Comparison of ENCODE assay signal across 12 cellular contexts in the genomic region with DNA sequence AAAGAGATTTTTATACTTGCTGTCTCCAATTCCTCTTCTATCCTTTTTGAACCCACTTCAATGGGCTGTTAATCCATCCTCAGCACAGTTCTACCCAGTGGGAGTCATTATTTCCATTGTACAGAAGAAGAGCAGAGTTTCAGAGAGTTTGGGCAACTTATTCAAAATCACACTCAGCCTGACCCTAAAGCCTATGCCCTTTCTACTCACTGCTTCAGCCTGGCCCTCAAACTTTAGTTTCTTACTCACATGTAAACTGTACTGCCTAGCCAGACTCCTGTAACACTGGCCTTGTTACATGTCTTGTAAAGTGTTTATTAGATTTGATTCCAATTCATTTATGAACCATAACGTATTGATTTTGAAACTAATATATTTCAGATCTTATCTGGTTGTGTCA. TPM values are rescaled to one million over a fixed set of nuclear protein-coding genes. Genes with fewer than 3 reads are reported as not detected.
DNase-seq lines count a peak whose midpoint lies in the region; ATAC-seq, FAIRE-seq and TF ChIP-seq lines count a peak whose summit lies in the region.
"Had no signal": no experiment of that assay in that cellular context is flagged by ENCODE, and none has a peak within 500 bp of the region (broad histone marks: within the 10 kb centered on the region; RNA-seq: fewer than 3 reads in every experiment).

No MANE protein-coding gene starts in this region.

- H3K9me3 Mint-ChIP-seq in T-cell, result no peaks in the 10 kb centered on the region
- H3K9me3 Mint-ChIP-seq in naive thymus-derived CD4-positive, alpha-beta T cell, result peaks cover 0 to 1% (median 0%) of the 10 kb centered on the region in 11 donors

- intact Hi-C loops in naive thymus-derived CD4-positive, alpha-beta T cell (cut with micrococcal nuclease), result loop anchor here (2.0 kb wide), 2 partner anchors 14 to 16 kb away; no protein-coding TSS in a partner anchor
- intact Hi-C loops in mammary epithelial cell (cut with micrococcal nuclease), result no loop called here

- no peak overlapping the region for H2AFZ ChIP-seq in mammary epithelial cell (ENCODE audit: low read depth, low read length)

- H3K36me3 ChIP-seq in naive thymus-derived CD4-positive, alpha-beta T cell (ENCODE audit: control insufficient read depth in 2 of 3, insufficient read depth in 3 of 3, low read length in 3 of 3), result no peaks in the 10 kb centered on the region
- no peaks in the 10 kb centered on the region for H3K36me3 ChIP-seq in mammary epithelial cell (ENCODE audit: insufficient read depth, low read length)

- H3K4me1 ChIP-seq in naive thymus-derived CD4-positive, alpha-beta T cell (ENCODE audit: control insufficient read depth in 2 of 2, insufficient read depth in 2 of 2, low read length in 2 of 2), result peaks cover 14 to 20% of the 10 kb centered on the region in 2 donors
- H3K4me1 ChIP-seq in mammary epithelial cell (ENCODE audit: insufficient read depth, low read length), result no peaks in the 10 kb centered on the region

- peaks cover 2% of the 10 kb centered on the region for H3K36me3 Mint-ChIP-seq in T-cell
- peaks cover 0 to 11% (median 0%) of the 10 kb centered on the region in 5 donors for H3K36me3 Mint-ChIP-seq in naive thymus-derived CD4-positive, alpha-beta T cell

- FAIRE-seq in GM12891 (lab: Jason Lieb, UNC), result peak; percentile 73

- no peak overlapping the region for H3K4me2 ChIP-seq in mammary epithelial cell (ENCODE audit: insufficient read depth, low read depth, low read length)

- no peak for TF ChIP-seq CTCF in mammary epithelial cell (conservative IDR thresholded peaks at IDR 0.05 in 1 of 2, IDR thresholded peaks at IDR 0.05 in 1 of 2; ENCODE audit: extremely low read depth in 1 of 2, insufficient read depth in 1 of 2, low read depth in 1 of 2, low read length in 2 of 2)

- dilution Hi-C loops in mammary epithelial cell (cut with HindIII; ENCODE audit: low sequenced_read_pairs), result no loop called here

- H3K9me3 ChIP-seq in naive thymus-derived CD4-positive, alpha-beta T cell (ENCODE audit: control insufficient read depth in 2 of 3, low read length in 3 of 3), result no peaks in the 10 kb centered on the region
- H3K9me3 ChIP-seq in mammary epithelial cell (replicated peaks; ENCODE audit: insufficient read depth, low read length), result no peaks in the 10 kb centered on the region

- H3K4me3 ChIP-seq in naive thymus-derived CD4-positive, alpha-beta T cell (ENCODE audit: low read length), result no peak overlapping the region
- H3K4me3 ChIP-seq in mammary epithelial cell (replicated peaks in 1 of 3; ENCODE audit: insufficient read depth in 1 of 3, low read depth in 2 of 3, low read length in 3 of 3), result no peak overlapping the region
- H3K4me3 ChIP-seq: skin epidermis had no signal

- peak overlapping the region; percentile 79 to 90 for H3K27ac Mint-ChIP-seq in T-cell
- H3K27ac Mint-ChIP-seq in naive thymus-derived CD4-positive, alpha-beta T cell, result peak overlapping the region; percentile 4 to 89 (median 67)

- peak overlapping the region in 2 of 3 donors; percentile 2 to 14 for H3K4me3 Mint-ChIP-seq in T-cell
- H3K4me3 Mint-ChIP-seq in naive thymus-derived CD4-positive, alpha-beta T cell, result peak overlapping the region in 3 of 10 donors; percentile 9 to 58 (median 29)

- no peaks in the 10 kb centered on the region for H3K27me3 ChIP-seq in naive thymus-derived CD4-positive, alpha-beta T cell (ENCODE audit: control insufficient read depth in 2 of 2, insufficient read depth in 2 of 2, low read length in 2 of 2)
- no peaks in the 10 kb centered on the region for H3K27me3 ChIP-seq in mammary epithelial cell (ENCODE audit: insufficient read depth, low read length)

- BruUV-seq in mammary epithelial cell (replicated peaks; lab: Mats Ljungman, UMichigan), result no TSS peak

- POLR2A ChIA-PET in T-cell (lab: Charles Lee), result no interaction called here
- POLR2A ChIA-PET in naive thymus-derived CD4-positive, alpha-beta T cell (lab: Charles Lee), result interaction anchor here (1.7 kb wide), 1 partner anchor 25 kb away, joined by 7 read pairs; a partner anchor contains a TSS

- peak; percentile 12 for ATAC-seq in GM21723 (IDR thresholded peaks at IDR 0.05; ENCODE audit: unreplicated experiment)
- ATAC-seq in T-cell (replicated peaks in 1 of 4), result no peak
- ATAC-seq in naive thymus-derived CD4-positive, alpha-beta T cell, result no peak
- ATAC-seq: esophagus mucosa had no signal

- in situ Hi-C loops in mammary epithelial cell (cut with MboI; ENCODE audit: low sequenced_read_pairs in 2 of 2), result no loop called here

- CTCF ChIA-PET in T-cell (lab: Charles Lee), result no interaction called here
- CTCF ChIA-PET in naive thymus-derived CD4-positive, alpha-beta T cell (lab: Charles Lee), result no interaction called here
- CTCF ChIA-PET in mammary epithelial cell (lab: Charles Lee; ENCODE audit: low non-redundant PET), result no interaction called here

- DNase-seq in GM12891 (ENCODE audit: insufficient read length, low spot score) (no peak), T-cell (no peak), mammary epithelial cell (no peak), NCI-H2107 (lab: John Stamatoyannopoulos, UW) (no peak), NCI-H2227 (lab: John Stamatoyannopoulos, UW; ENCODE audit: unreplicated experiment) (no peak), NCI-H1092 (lab: John Stamatoyannopoulos, UW) (no peak)
- DNase-seq in naive thymus-derived CD4-positive, alpha-beta T cell, result no peak
- DNase-seq: central memory CD4-positive, alpha-beta T cell; NCI-H1694 treated with DMSO at 0.1 percent for 48 hours had no signal

- H3K27ac ChIP-seq in naive thymus-derived CD4-positive, alpha-beta T cell (ENCODE audit: low read depth, low read length), result peak overlapping the region; percentile 30
- no peak overlapping the region for H3K27ac ChIP-seq in mammary epithelial cell (ENCODE audit: insufficient read depth, low read depth, low read length)

- H3K9ac ChIP-seq in mammary epithelial cell (ENCODE audit: insufficient read depth, low read length), result no peak overlapping the region

- no peaks in the 10 kb centered on the region for H3K27me3 Mint-ChIP-seq in T-cell
- H3K27me3 Mint-ChIP-seq in naive thymus-derived CD4-positive, alpha-beta T cell, result no peaks in the 10 kb centered on the region

- H3K4me1 Mint-ChIP-seq in T-cell, result peaks cover 35 to 43% (median 42%) of the 10 kb centered on the region in 3 donors
- peaks cover 16 to 41% (median 36%) of the 10 kb centered on the region in 7 donors for H3K4me1 Mint-ChIP-seq in naive thymus-derived CD4-positive, alpha-beta T cell

- 0% methylated on average over 1 of the region's 1 CpG for WGBS in mammary epithelial cell (ENCODE audit: low coverage, missing lambda C conversion rate)

- TF ChIP-seq POLR2A in GM12891 (IDR thresholded peaks at IDR 0.05; ENCODE audit: low read depth, low read length), result no peak

- H3K79me2 ChIP-seq in mammary epithelial cell (ENCODE audit: insufficient read depth, low read length), result no peaks in the 10 kb centered on the region

- no peaks in the 10 kb centered on the region for H4K20me1 ChIP-seq in mammary epithelial cell (ENCODE audit: insufficient read depth, low read length)

TF ChIP-seq in GM12891, 5 proteins besides CTCF, POLR2A, EP300 and RAD21:
- no peak for TF ChIP-seq PAX5 (IDR thresholded peaks at IDR 0.05; ENCODE audit: insufficient read depth, low read length, severe bottlenecking)
- TF ChIP-seq POLR2AphosphoS5 (IDR thresholded peaks at IDR 0.05; ENCODE audit: low read depth, low read length), result no peak
- TF ChIP-seq SPI1 (IDR thresholded peaks at IDR 0.05; ENCODE audit: low read depth, low read length), result no peak
- no peak for TF ChIP-seq TAF1 (IDR thresholded peaks at IDR 0.05; ENCODE audit: low read depth, low read length)
- TF ChIP-seq POU2F2 (IDR thresholded peaks at IDR 0.05; ENCODE audit: low read depth, low read length), result no peak

RNA-seq across cellular contexts. Expression of a gene that starts 25.1 kb away (rescaled TPM):
- 36.6 TPM for polyA plus RNA-seq in GM12891 (2012; ENCODE audit: low read depth, missing spikeins)
- 10 to 100 TPM; 24.9 to 40.5 (median 34.6) TPM for total RNA-seq in T-cell
- 10 to 100 TPM; 17.8 to 54.8 (median 35.0) TPM for total RNA-seq in naive thymus-derived CD4-positive, alpha-beta T cell
- 10 to 100 TPM; 23.8 to 27.4 TPM for polyA plus RNA-seq in naive thymus-derived CD4-positive, alpha-beta T cell
- total RNA-seq in mammary epithelial cell, result 10 to 100 TPM; 72.9 to 80.9 TPM
- polyA plus RNA-seq in mammary epithelial cell, result 36.7 TPM
- polyA minus RNA-seq in mammary epithelial cell, result 40.5 TPM

RNA-seq across cellular contexts. Expression of a gene that starts 26.1 kb away (rescaled TPM):
- 67.6 TPM for polyA plus RNA-seq in GM12891 (2012; ENCODE audit: low read depth, missing spikeins)
- total RNA-seq in T-cell (100 to 1,000 TPM; 135 to 316 (median 141) TPM), mammary epithelial cell (100 to 1,000 TPM; 146 to 192 TPM)
- total RNA-seq in naive thymus-derived CD4-positive, alpha-beta T cell, result 100 to 1,000 TPM; 161 to 299 (median 167) TPM
- 100 to 1,000 TPM; 115 TPM for polyA plus RNA-seq in naive thymus-derived CD4-positive, alpha-beta T cell
- 79.3 TPM for polyA plus RNA-seq in mammary epithelial cell
- polyA minus RNA-seq in mammary epithelial cell, result 199 TPM
